ENCODE assay signal across 20 cellular contexts in the genomic region with DNA sequence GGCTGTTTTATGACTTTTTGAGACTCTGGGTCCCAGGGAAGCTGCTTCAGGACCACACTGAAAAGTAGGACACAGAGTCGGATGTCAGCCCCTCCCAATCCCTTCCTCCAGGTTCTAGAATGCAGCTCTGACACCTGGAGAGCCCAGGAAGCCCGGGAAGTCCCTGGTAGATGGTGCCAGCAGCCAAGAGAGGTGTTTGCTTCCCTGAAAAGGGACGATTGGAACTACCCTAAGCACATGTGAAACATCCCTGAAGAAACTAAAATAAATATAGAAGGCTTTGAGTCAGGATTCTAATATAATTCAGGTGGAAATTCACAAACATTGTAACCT.
DNase-seq lines count a peak whose midpoint lies in the region; ATAC-seq and TF ChIP-seq lines count a peak whose summit lies in the region.
"Had no signal": no experiment of that assay in that cellular context is flagged by ENCODE, and none has a peak within 500 bp of the region (broad histone marks: within the 10 kb centered on the region; RNA-seq: fewer than 3 reads in every experiment).

No MANE protein-coding gene starts in this region.

- no TSS peak for BruUV-seq in PC-9 (replicated peaks; lab: Mats Ljungman, UMichigan)

- H3K27me3 ChIP-seq in H7 (ENCODE audit: control insufficient read depth, insufficient read depth, low read length) (no peaks in the 10 kb centered on the region), PC-9 (ENCODE audit: insufficient read depth, low read depth) (no peaks in the 10 kb centered on the region), endodermal cell (ENCODE audit: control insufficient read depth, insufficient read depth, low read length, poor library complexity, severe bottlenecking) (no peaks in the 10 kb centered on the region), right lobe of liver (no peaks in the 10 kb centered on the region), uterus (no peaks in the 10 kb centered on the region)

- POLR2A ChIA-PET in PC-9 (lab: Charles Lee; ENCODE audit: unreplicated experiment), result no interaction called here

- CTCF ChIA-PET in PC-9 (lab: Charles Lee), result interaction anchor here (0.7 kb wide), 1 partner anchor 164 kb away, joined by 3 read pairs; no protein-coding TSS in a partner anchor

- no peak overlapping the region for H3K4me3 ChIP-seq in H7 (ENCODE audit: insufficient read depth, low read depth, low read length)
- no peak overlapping the region for H3K4me3 ChIP-seq in PC-9
- H3K4me3 ChIP-seq in endodermal cell (ENCODE audit: low read length), result no peak overlapping the region
- H3K4me3 ChIP-seq in right lobe of liver, result peak overlapping the region; percentile 24 to 48 (median 39)
- H3K4me3 ChIP-seq in uterus, result no peak overlapping the region

- intact Hi-C loops in PC-9 (cut with micrococcal nuclease; ENCODE audit: unreplicated experiment) (no loop called here), right lobe of liver (cut with DNase I) (no loop called here), uterus (cut with DNase I; ENCODE audit: low total_unique reads) (no loop called here)

- H3K4me3 Mint-ChIP-seq in endodermal cell, result no peak overlapping the region
- H3K4me3 Mint-ChIP-seq: CD8-positive, alpha-beta memory T cell had no signal

- 58 to 60% methylated on average over 1 to 3 of the region's 3 CpGs for WGBS in endodermal cell (ENCODE audit: insufficient coverage in 1 of 2, insufficient read length in 1 of 2), 2 experiments
- WGBS in right lobe of liver (ENCODE audit: insufficient coverage, low coverage, low lambda C conversion rate, missing lambda C conversion rate), result 11% methylated on average over 3 of the region's 3 CpGs

- no peak overlapping the region for H3K4me2 ChIP-seq in PC-9

- H3K9me3 ChIP-seq in PC-9 (ENCODE audit: insufficient read depth, low read depth) (no peaks in the 10 kb centered on the region), endodermal cell (ENCODE audit: control insufficient read depth, low read length) (no peaks in the 10 kb centered on the region), right lobe of liver (no peaks in the 10 kb centered on the region), uterus (no peaks in the 10 kb centered on the region)

- H3K4me1 Mint-ChIP-seq in endodermal cell, result peaks cover 3% of the 10 kb centered on the region
- H3K4me1 Mint-ChIP-seq: CD8-positive, alpha-beta memory T cell had no signal

- DNase-seq in H7 (peak; percentile 2), PC-9 (no peak), endodermal cell (peak; percentile 52), right lobe of liver (peak in 1 of 3 donors; percentile 50), uterus (no peak), NK-92 (lab: John Stamatoyannopoulos, UW; ENCODE audit: unreplicated experiment) (no peak), foreskin melanocyte (no peak)
- DNase-seq: ACHN; C1 segment of cervical spinal cord; CD8-positive, alpha-beta memory T cell; DND-41; HCEC 1CT; NCI-H1105 treated with DMSO at 0.1 percent for 48 hours; NCI-H1694 treated with DMSO at 0.1 percent for 48 hours; NCI-H2107; NCI-H510A; NCI-H748 treated with DMSO at 0.1 percent for 48 hours; PC-3; SIG-M5 had no signal

- H3K27ac ChIP-seq in PC-9, result no peak overlapping the region
- H3K27ac ChIP-seq in endodermal cell (ENCODE audit: low read depth, low read length), result no peak overlapping the region
- peak overlapping the region; percentile 44 to 77 (median 74) for H3K27ac ChIP-seq in right lobe of liver
- no peak overlapping the region for H3K27ac ChIP-seq in uterus
- H3K27ac ChIP-seq: RWPE1 had no signal

- no peaks in the 10 kb centered on the region for H3K79me2 ChIP-seq in PC-9 (ENCODE audit: low read depth)

- peak; percentile 89 to 94 (median 91) for ATAC-seq in right lobe of liver
- ATAC-seq: PC-3 had no signal

- TF ChIP-seq POLR2A in right lobe of liver (IDR thresholded peaks at IDR 0.05) (no peak), uterus (IDR thresholded peaks at IDR 0.05) (no peak)

- H3K9ac ChIP-seq in endodermal cell (ENCODE audit: extremely low read depth, low read length, poor library complexity, severe bottlenecking), result no peak overlapping the region

- no peaks in the 10 kb centered on the region for H4K20me1 ChIP-seq in PC-9 (ENCODE audit: insufficient read depth)

- H3K27ac Mint-ChIP-seq in endodermal cell, result no peak overlapping the region
- H3K27ac Mint-ChIP-seq: CD8-positive, alpha-beta memory T cell had no signal

- no peaks in the 10 kb centered on the region for H3F3A ChIP-seq in PC-9 (ENCODE audit: insufficient read depth, low read depth)

- no peaks in the 10 kb centered on the region for H3K36me3 Mint-ChIP-seq in endodermal cell (ENCODE audit: low read depth)
- H3K36me3 Mint-ChIP-seq: CD8-positive, alpha-beta memory T cell had no signal

- peak overlapping the region; percentile 65 for H2AFZ ChIP-seq in PC-9

- no peaks in the 10 kb centered on the region for H3K27me3 Mint-ChIP-seq in endodermal cell (ENCODE audit: insufficient read depth)
- H3K27me3 Mint-ChIP-seq: CD8-positive, alpha-beta memory T cell had no signal

- no peaks in the 10 kb centered on the region; the same call in 1 of the 2 replicates for H3K9me2 ChIP-seq in PC-9 (ENCODE audit: insufficient read depth)

- H3K4me1 ChIP-seq in PC-9 (replicated peaks; ENCODE audit: insufficient read depth) (no peaks in the 10 kb centered on the region), endodermal cell (ENCODE audit: control insufficient read depth, insufficient read depth, low read length) (no peaks in the 10 kb centered on the region), right lobe of liver (peaks cover 0 to 5% (median 0%) of the 10 kb centered on the region in 4 donors), uterus (no peaks in the 10 kb centered on the region)

- TF ChIP-seq CTCF in PC-9 (conservative IDR thresholded peaks at IDR 0.05), result no peak
- TF ChIP-seq CTCF in endodermal cell (conservative IDR thresholded peaks at IDR 0.05), result no peak
- TF ChIP-seq CTCF in right lobe of liver (IDR thresholded peaks at IDR 0.05), result peak in 1 of 4 donors; percentile 8
- no peak for TF ChIP-seq CTCF in uterus (IDR thresholded peaks at IDR 0.05)

- H3K36me3 ChIP-seq in H7 (replicated peaks; ENCODE audit: control insufficient read depth, insufficient read depth, low read length) (no peaks in the 10 kb centered on the region), PC-9 (ENCODE audit: low read depth) (no peaks in the 10 kb centered on the region), endodermal cell (ENCODE audit: control insufficient read depth, insufficient read depth, low read length) (no peaks in the 10 kb centered on the region), right lobe of liver (no peaks in the 10 kb centered on the region), uterus (no peaks in the 10 kb centered on the region)

- no peaks in the 10 kb centered on the region for H3K9me3 Mint-ChIP-seq in endodermal cell

Comparison
In these comparisons a context has a peak if more than half of its experiments do, and no peak if none do; other contexts are left out.
1. DNase-seq: peak in H7 (single experiment) and endodermal cell (single experiment); none in PC-9 (0 of 2), uterus (0 of 2), NK-92 (single experiment) and foreskin melanocyte (single experiment).
2. H3K4me3 ChIP-seq: peak in right lobe of liver (3 of 3); none in H7 (single experiment), PC-9 (single experiment), endodermal cell (single experiment) and uterus (0 of 2).
3. H3K27ac ChIP-seq: peak in right lobe of liver (3 of 3); none in PC-9 (single experiment), endodermal cell (single experiment) and uterus (0 of 2).